7 cellular contexts compared by ENCODE assay signal in the genomic region with DNA sequence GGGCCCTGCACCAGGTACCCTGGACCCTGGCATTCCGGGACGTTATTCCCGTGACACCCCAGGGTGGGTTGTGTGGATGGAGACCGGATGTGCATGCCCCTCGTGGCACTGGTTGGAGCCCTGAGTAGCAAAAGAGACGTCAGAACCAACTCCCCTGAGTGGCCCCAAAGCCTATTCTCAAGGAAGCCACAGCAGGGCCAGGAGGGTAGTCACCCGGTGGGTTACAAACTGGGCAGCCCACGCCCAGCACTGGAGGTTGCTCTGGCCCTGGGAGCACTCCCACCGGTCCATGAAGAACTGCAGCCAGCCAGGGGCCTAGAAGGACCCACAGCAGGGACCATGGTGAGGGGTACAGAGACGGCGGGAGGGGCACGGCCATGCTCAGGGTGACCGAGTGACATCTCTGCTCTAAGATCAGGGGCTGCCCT.
A peak's percentile ranks its signal among the peaks of the same experiment; 100 is the strongest.
DNase-seq lines count a peak whose midpoint lies in the region; ATAC-seq and TF ChIP-seq lines count a peak whose summit lies in the region.

No MANE protein-coding gene starts in this region.

- POLR2A ChIA-PET in HEK293 (lab: Yijun Ruan, JAX): interaction anchor here (0.6 kb wide), 1 partner anchor 20 kb away, joined by 3 read pairs; no protein-coding TSS in a partner anchor

- peak overlapping the region; percentile 89 for H3K27ac Mint-ChIP-seq in T-helper 1 cell treated with Interleukin-12 subunit alpha and Interleukin-12 subunit beta and Interleukin-4 antibody, amounts not matched to agents 30 μg/mL and 1 μg/mL, for 36 hours

- H3K4me3 ChIP-seq in HEK293 (ENCODE audit: low read depth, low read length) (no peak overlapping the region), fibroblast of pulmonary artery (replicated peaks; ENCODE audit: low read depth, low read length) (peak overlapping the region; percentile 25)

- no peaks in the 10 kb centered on the region for H3K9me3 Mint-ChIP-seq in T-helper 1 cell treated with Interleukin-12 subunit alpha and Interleukin-12 subunit beta and Interleukin-4 antibody, amounts not matched to agents 30 μg/mL and 1 μg/mL, for 36 hours

- DNase-seq in fibroblast of pulmonary artery (ENCODE audit: low read depth): no peak
- peak; percentile 58 for DNase-seq in stimulated activated CD8-positive, alpha-beta memory T cell treated with anti-CD3 and anti-CD28 coated beads, Interleukin-4, amount 100 ng/mL, for 48 hours
- DNase-seq in UCSD-AML1 (lab: John Stamatoyannopoulos, UW; ENCODE audit: unreplicated experiment): no peak
- no peak for DNase-seq in OCI-M2 (lab: John Stamatoyannopoulos, UW; ENCODE audit: unreplicated experiment)

- TF ChIP-seq CTCF in HEK293 (tag by site-specific recombination; IDR thresholded peaks at IDR 0.05) (no peak), fibroblast of pulmonary artery (IDR thresholded peaks at IDR 0.05; ENCODE audit: low read length, missing control alignments) (no peak)

- H3K4me1 ChIP-seq in HEK293 (ENCODE audit: control insufficient read depth, insufficient read depth, low read length): peaks cover 19% of the 10 kb centered on the region

- no peaks in the 10 kb centered on the region for H3K36me3 ChIP-seq in HEK293 (ENCODE audit: control insufficient read depth in 2 of 2, insufficient read depth in 1 of 2, low read length in 2 of 2)

- H3K36me3 Mint-ChIP-seq in T-helper 1 cell treated with Interleukin-12 subunit alpha and Interleukin-12 subunit beta and Interleukin-4 antibody, amounts not matched to agents 30 μg/mL and 1 μg/mL, for 36 hours (ENCODE audit: low read depth): peaks cover 2% of the 10 kb centered on the region

- CTCF ChIA-PET in HEK293 (lab: Yijun Ruan, JAX): interaction anchor here (0.6 to 3.3 kb wide), 4 partner anchors 9 to 49 kb away, joined by 3 to 13 read pairs (median 4); no protein-coding TSS in a partner anchor

- H3K9me3 ChIP-seq in HEK293 (ENCODE audit: control insufficient read depth, insufficient read depth, low read depth, low read length): no peaks in the 10 kb centered on the region

- 0 out of 2 replicates have a peak overlapping the region, but pooled peaks have one; percentile 11 for H3K27ac ChIP-seq in HEK293 (ENCODE audit: extremely low read depth, low read depth, low read length)

- no peaks in the 10 kb centered on the region for H3K27me3 Mint-ChIP-seq in T-helper 1 cell treated with Interleukin-12 subunit alpha and Interleukin-12 subunit beta and Interleukin-4 antibody, amounts not matched to agents 30 μg/mL and 1 μg/mL, for 36 hours (ENCODE audit: low read depth)

- H3K4me1 Mint-ChIP-seq in T-helper 1 cell treated with Interleukin-12 subunit alpha and Interleukin-12 subunit beta and Interleukin-4 antibody, amounts not matched to agents 30 μg/mL and 1 μg/mL, for 36 hours (ENCODE audit: low read depth): peaks cover 29% of the 10 kb centered on the region

- peak overlapping the region; percentile 79 for H3K4me3 Mint-ChIP-seq in T-helper 1 cell treated with Interleukin-12 subunit alpha and Interleukin-12 subunit beta and Interleukin-4 antibody, amounts not matched to agents 30 μg/mL and 1 μg/mL, for 36 hours

- no peak for ATAC-seq in HG03280 (IDR thresholded peaks at IDR 0.05; ENCODE audit: unreplicated experiment)

TF ChIP-seq in HEK293, 187 proteins besides CTCF, POLR2A, EP300 and RAD21:
- TF ChIP-seq MZF1 (tag by site-specific recombination; IDR thresholded peaks at IDR 0.05; ENCODE audit: borderline replicate concordance) (no peak), INSM2 (tag by site-specific recombination; IDR thresholded peaks at IDR 0.05) (no peak), KLF1 (tag by site-specific recombination; IDR thresholded peaks at IDR 0.05) (no peak)
- TF ChIP-seq, protein P1, sequence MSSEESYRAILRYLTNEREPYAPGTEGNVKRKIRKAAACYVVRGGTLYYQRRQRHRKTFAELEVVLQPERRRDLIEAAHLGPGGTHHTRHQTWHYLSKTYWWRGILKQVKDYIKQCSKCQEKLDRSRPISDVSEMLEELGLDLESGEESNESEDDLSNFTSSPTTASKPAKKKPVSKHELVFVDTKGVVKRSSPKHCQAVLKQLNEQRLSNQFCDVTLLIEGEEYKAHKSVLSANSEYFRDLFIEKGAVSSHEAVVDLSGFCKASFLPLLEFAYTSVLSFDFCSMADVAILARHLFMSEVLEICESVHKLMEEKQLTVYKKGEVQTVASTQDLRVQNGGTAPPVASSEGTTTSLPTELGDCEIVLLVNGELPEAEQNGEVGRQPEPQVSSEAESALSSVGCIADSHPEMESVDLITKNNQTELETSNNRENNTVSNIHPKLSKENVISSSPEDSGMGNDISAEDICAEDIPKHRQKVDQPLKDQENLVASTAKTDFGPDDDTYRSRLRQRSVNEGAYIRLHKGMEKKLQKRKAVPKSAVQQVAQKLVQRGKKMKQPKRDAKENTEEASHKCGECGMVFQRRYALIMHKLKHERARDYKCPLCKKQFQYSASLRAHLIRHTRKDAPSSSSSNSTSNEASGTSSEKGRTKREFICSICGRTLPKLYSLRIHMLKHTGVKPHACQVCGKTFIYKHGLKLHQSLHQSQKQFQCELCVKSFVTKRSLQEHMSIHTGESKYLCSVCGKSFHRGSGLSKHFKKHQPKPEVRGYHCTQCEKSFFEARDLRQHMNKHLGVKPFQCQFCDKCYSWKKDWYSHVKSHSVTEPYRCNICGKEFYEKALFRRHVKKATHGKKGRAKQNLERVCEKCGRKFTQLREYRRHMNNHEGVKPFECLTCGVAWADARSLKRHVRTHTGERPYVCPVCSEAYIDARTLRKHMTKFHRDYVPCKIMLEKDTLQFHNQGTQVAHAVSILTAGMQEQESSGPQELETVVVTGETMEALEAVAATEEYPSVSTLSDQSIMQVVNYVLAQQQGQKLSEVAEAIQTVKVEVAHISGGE (tag by site-specific recombination; conservative IDR thresholded peaks at IDR 0.05; ENCODE audit: low read depth): no peak
